Comparison of ENCODE assay signal across 15 cellular contexts in the genomic region with DNA sequence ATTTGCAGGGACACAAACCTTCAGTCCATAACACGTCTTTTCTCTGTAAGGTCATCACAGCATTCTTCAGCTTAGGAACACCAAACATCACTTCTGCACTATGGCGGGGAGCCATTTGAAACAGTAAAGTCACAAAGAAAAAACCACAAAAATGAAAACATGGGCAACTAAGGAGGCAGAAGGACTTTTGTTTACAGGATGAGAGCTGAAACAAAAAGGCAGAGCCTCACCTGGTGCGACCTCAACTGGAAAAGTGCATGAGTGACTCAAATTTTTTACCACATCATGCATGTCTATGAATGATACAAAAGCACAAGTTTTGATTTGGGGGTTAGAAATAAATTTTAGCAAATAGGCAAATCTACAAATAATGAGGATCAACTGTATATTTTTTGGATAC.
A peak's percentile ranks its signal among the peaks of the same experiment; 100 is the strongest.
DNase-seq lines count a peak whose midpoint lies in the region; ATAC-seq and TF ChIP-seq lines count a peak whose summit lies in the region.
"Had no signal": no experiment of that assay in that cellular context is flagged by ENCODE, and none has a peak within 500 bp of the region (broad histone marks: within the 10 kb centered on the region; RNA-seq: fewer than 3 reads in every experiment).

No MANE protein-coding gene starts in this region.

- H3K4me3 Mint-ChIP-seq in stimulated activated naive CD8-positive, alpha-beta T cell treated with anti-CD3 and anti-CD28 coated beads, Interleukin-15, Interleukin-2, amounts not matched to agents 100 ng/mL and 50 ng/mL, for 24 hours = peak overlapping the region; percentile 8

- H2AFZ ChIP-seq in mammary epithelial cell (ENCODE audit: low read depth, low read length) = peak overlapping the region; percentile 28

- H3K27ac ChIP-seq in mammary epithelial cell (ENCODE audit: insufficient read depth, low read depth, low read length) = no peak overlapping the region
- H3K27ac ChIP-seq: body of pancreas, right atrium auricular region had no signal

- ATAC-seq in esophagus mucosa = no peak

- intact Hi-C loops in mammary epithelial cell (cut with micrococcal nuclease) = no loop called here

- no TSS peak for BruUV-seq in mammary epithelial cell (replicated peaks; lab: Mats Ljungman, UMichigan)

- H3K27me3 Mint-ChIP-seq in stimulated activated naive CD8-positive, alpha-beta T cell treated with anti-CD3 and anti-CD28 coated beads, Interleukin-15, Interleukin-2, amounts not matched to agents 100 ng/mL and 50 ng/mL, for 24 hours = no peaks in the 10 kb centered on the region

- H3K27ac Mint-ChIP-seq in stimulated activated naive CD8-positive, alpha-beta T cell treated with anti-CD3 and anti-CD28 coated beads, Interleukin-15, Interleukin-2, amounts not matched to agents 100 ng/mL and 50 ng/mL, for 24 hours = peak overlapping the region; percentile 61

- CTCF ChIA-PET in mammary epithelial cell (lab: Charles Lee; ENCODE audit: low non-redundant PET) = no interaction called here

- dilution Hi-C loops in mammary epithelial cell (cut with HindIII; ENCODE audit: low sequenced_read_pairs) = no loop called here

- H3K4me3 ChIP-seq in mammary epithelial cell (replicated peaks in 1 of 3; ENCODE audit: insufficient read depth in 1 of 3, low read depth in 2 of 3, low read length in 3 of 3) = no peak overlapping the region
- H3K4me3 ChIP-seq: body of pancreas, right atrium auricular region had no signal

- in situ Hi-C loops in mammary epithelial cell (cut with MboI; ENCODE audit: low sequenced_read_pairs in 2 of 2) = no loop called here

- TF ChIP-seq CTCF in mammary epithelial cell (conservative IDR thresholded peaks at IDR 0.05 in 1 of 2, IDR thresholded peaks at IDR 0.05 in 1 of 2; ENCODE audit: extremely low read depth in 1 of 2, insufficient read depth in 1 of 2, low read depth in 1 of 2, low read length in 2 of 2) = no peak

- H3K27me3 ChIP-seq in mammary epithelial cell (ENCODE audit: insufficient read depth, low read length) = no peaks in the 10 kb centered on the region
- H3K27me3 ChIP-seq: body of pancreas, right atrium auricular region had no signal

- H3K36me3 Mint-ChIP-seq in stimulated activated naive CD8-positive, alpha-beta T cell treated with anti-CD3 and anti-CD28 coated beads, Interleukin-15, Interleukin-2, amounts not matched to agents 100 ng/mL and 50 ng/mL, for 24 hours (ENCODE audit: low read depth) = peaks cover 4% of the 10 kb centered on the region

- H3K9me3 ChIP-seq in mammary epithelial cell (replicated peaks; ENCODE audit: insufficient read depth, low read length) = no peaks in the 10 kb centered on the region
- H3K9me3 ChIP-seq: body of pancreas, right atrium auricular region had no signal

- H4K20me1 ChIP-seq in mammary epithelial cell (ENCODE audit: insufficient read depth, low read length) = no peaks in the 10 kb centered on the region

- H3K4me2 ChIP-seq in mammary epithelial cell (ENCODE audit: insufficient read depth, low read depth, low read length) = no peak overlapping the region

- H3K9ac ChIP-seq in mammary epithelial cell (ENCODE audit: insufficient read depth, low read length) = no peak overlapping the region

- H3K9me3 Mint-ChIP-seq in stimulated activated naive CD8-positive, alpha-beta T cell treated with anti-CD3 and anti-CD28 coated beads, Interleukin-15, Interleukin-2, amounts not matched to agents 100 ng/mL and 50 ng/mL, for 24 hours = no peaks in the 10 kb centered on the region

- H3K79me2 ChIP-seq in mammary epithelial cell (ENCODE audit: insufficient read depth, low read length) = no peaks in the 10 kb centered on the region

- 69% methylated on average over 3 of the region's 3 CpGs for WGBS in mammary epithelial cell (ENCODE audit: low coverage, missing lambda C conversion rate)

- DNase-seq in stimulated activated CD4-positive, alpha-beta T cell treated with anti-CD3 and anti-CD28 coated beads, Interleukin-1b, Interleukin-23, amount 100 ng/mL, for 48 hours = peak; percentile 33
- no peak for DNase-seq in stimulated activated CD4-positive, alpha-beta T cell treated with anti-CD3 and anti-CD28 coated beads, Interleukin-4, amount 100 ng/mL, for 1 hour
- DNase-seq in activated CD4-positive, alpha-beta T cell treated with anti-CD3 and anti-CD28 coated beads, Interleukin-2, amount 50 U/mL, for 1 hour = peak; percentile 39
- peak; percentile 44 for DNase-seq in mammary epithelial cell
- no peak for DNase-seq in NCI-H1092 (lab: John Stamatoyannopoulos, UW)
- DNase-seq in NCI-H774 (lab: John Stamatoyannopoulos, UW) = no peak
- DNase-seq: body of pancreas, DMS 273 treated with DMSO at 0.1 percent for 48 hours, GOT3, NCI-H1436 treated with DMSO at 0.1 percent for 48 hours, NCI-H446, SHP77 had no signal

- H3K4me1 Mint-ChIP-seq in stimulated activated naive CD8-positive, alpha-beta T cell treated with anti-CD3 and anti-CD28 coated beads, Interleukin-15, Interleukin-2, amounts not matched to agents 100 ng/mL and 50 ng/mL, for 24 hours (ENCODE audit: low read depth) = peaks cover 82% of the 10 kb centered on the region

- no peaks in the 10 kb centered on the region for H3K36me3 ChIP-seq in mammary epithelial cell (ENCODE audit: insufficient read depth, low read length)
- H3K36me3 ChIP-seq: right atrium auricular region had no signal

- no peaks in the 10 kb centered on the region for H3K4me1 ChIP-seq in mammary epithelial cell (ENCODE audit: insufficient read depth, low read length)
- H3K4me1 ChIP-seq: body of pancreas had no signal

Comparison
In these comparisons a context has a peak if more than half of its experiments do, and no peak if none do; other contexts are left out.
1. DNase-seq: peak in stimulated activated CD4-positive, alpha-beta T cell treated with anti-CD3 and anti-CD28 coated beads, Interleukin-1b, Interleukin-23, amount 100 ng/mL, for 48 hours (single experiment), activated CD4-positive, alpha-beta T cell treated with anti-CD3 and anti-CD28 coated beads, Interleukin-2, amount 50 U/mL, for 1 hour (single experiment) and mammary epithelial cell (single experiment); none in stimulated activated CD4-positive, alpha-beta T cell treated with anti-CD3 and anti-CD28 coated beads, Interleukin-4, amount 100 ng/mL, for 1 hour (single experiment), NCI-H1092 (single experiment) and NCI-H774 (single experiment).